In genomic region chr3:110272525-110272924, GRCh38 we compare ENCODE assay signal across 23 cellular contexts.
"Had no signal": no experiment of that assay in that cellular context is flagged by ENCODE, and none has a peak within 500 bp of the region (broad histone marks: within the 10 kb centered on the region; RNA-seq: fewer than 3 reads in every experiment).

No MANE protein-coding gene starts in this region.

- H3K4me1 ChIP-seq: body of pancreas, esophagus squamous epithelium, gastrocnemius medialis, transverse colon, vagina had no signal

- H3K27me3 Mint-ChIP-seq: activated naive CD4-positive, alpha-beta T cell treated with anti-CD3 and anti-CD28 coated beads, Interleukin-2, amount 50 U/mL, for 24 hours; naive B cell; stimulated activated naive CD8-positive, alpha-beta T cell treated with anti-CD3 and anti-CD28 coated beads, Interleukin-15, amount 100 ng/mL, for 72 hours had no signal

- H3K9me3 ChIP-seq: body of pancreas, esophagus squamous epithelium, gastrocnemius medialis, transverse colon, vagina had no signal

- H3K36me3 ChIP-seq: cardiac muscle cell, esophagus squamous epithelium, gastrocnemius medialis, transverse colon, vagina, WERI-Rb-1 had no signal

- ATAC-seq: body of pancreas; gastrocnemius medialis; sciatic nerve; stimulated activated effector memory CD8-positive, alpha-beta T cell treated with anti-CD3 and anti-CD28 coated beads, Interleukin-12 subunit alpha, Interleukin-12 subunit beta, amount 100 ng/mL, for 72 hours; stimulated activated naive CD8-positive, alpha-beta T cell treated with anti-CD3 and anti-CD28 coated beads, Interleukin-15, amount 100 ng/mL, for 72 hours had no signal

- H3K4me3 Mint-ChIP-seq: activated naive CD4-positive, alpha-beta T cell treated with anti-CD3 and anti-CD28 coated beads, Interleukin-2, amount 50 U/mL, for 24 hours; endodermal cell; naive B cell; stimulated activated effector memory CD8-positive, alpha-beta T cell treated with anti-CD3 and anti-CD28 coated beads, Interleukin-12 subunit alpha, Interleukin-12 subunit beta, amount 100 ng/mL, for 72 hours; stimulated activated naive CD8-positive, alpha-beta T cell treated with anti-CD3 and anti-CD28 coated beads, Interleukin-15, amount 100 ng/mL, for 72 hours had no signal

- H3K27ac ChIP-seq: body of pancreas, cardiac muscle cell, esophagus squamous epithelium, gastrocnemius medialis, transverse colon, vagina, WERI-Rb-1 had no signal

- H3K4me3 ChIP-seq: body of pancreas, cardiac muscle cell, esophagus squamous epithelium, gastrocnemius medialis, transverse colon, vagina had no signal

- DNase-seq: activated CD4-positive, alpha-beta T cell treated with anti-CD3 and anti-CD28 coated beads for 1 hour; activated gamma-delta T cell treated with Interleukin-2 at 50 U/mL for 16 hours; activated T-cell treated with anti-CD3 and anti-CD28 coated beads, Interleukin-2, amount 50 U/mL, for 1 hour; anterior cingulate cortex; body of pancreas; cortex of kidney; endodermal cell; esophagus squamous epithelium; gastrocnemius medialis; hippocampal formation; mesendoderm; naive B cell; nucleus accumbens; small intestine; stimulated activated CD4-positive, alpha-beta T cell treated with anti-CD3 and anti-CD28 coated beads, Interleukin-2, amount 100 ng/mL, for 24 hours; stimulated activated naive CD8-positive, alpha-beta T cell treated with anti-CD3 and anti-CD28 coated beads, Interleukin-15, amount 100 ng/mL, for 72 hours; transverse colon; WERI-Rb-1 had no signal

- H3K27ac Mint-ChIP-seq: activated naive CD4-positive, alpha-beta T cell treated with anti-CD3 and anti-CD28 coated beads, Interleukin-2, amount 50 U/mL, for 24 hours; endodermal cell; naive B cell; stimulated activated effector memory CD8-positive, alpha-beta T cell treated with anti-CD3 and anti-CD28 coated beads, Interleukin-12 subunit alpha, Interleukin-12 subunit beta, amount 100 ng/mL, for 72 hours; stimulated activated naive CD8-positive, alpha-beta T cell treated with anti-CD3 and anti-CD28 coated beads, Interleukin-15, amount 100 ng/mL, for 72 hours had no signal

- H3K36me3 Mint-ChIP-seq: activated naive CD4-positive, alpha-beta T cell treated with anti-CD3 and anti-CD28 coated beads, Interleukin-2, amount 50 U/mL, for 24 hours; naive B cell; stimulated activated effector memory CD8-positive, alpha-beta T cell treated with anti-CD3 and anti-CD28 coated beads, Interleukin-12 subunit alpha, Interleukin-12 subunit beta, amount 100 ng/mL, for 72 hours had no signal

- H3K4me1 Mint-ChIP-seq: activated naive CD4-positive, alpha-beta T cell treated with anti-CD3 and anti-CD28 coated beads, Interleukin-2, amount 50 U/mL, for 24 hours; naive B cell; stimulated activated effector memory CD8-positive, alpha-beta T cell treated with anti-CD3 and anti-CD28 coated beads, Interleukin-12 subunit alpha, Interleukin-12 subunit beta, amount 100 ng/mL, for 72 hours; stimulated activated naive CD8-positive, alpha-beta T cell treated with anti-CD3 and anti-CD28 coated beads, Interleukin-15, amount 100 ng/mL, for 72 hours had no signal

- H3K9me3 Mint-ChIP-seq: activated naive CD4-positive, alpha-beta T cell treated with anti-CD3 and anti-CD28 coated beads, Interleukin-2, amount 50 U/mL, for 24 hours; endodermal cell; stimulated activated effector memory CD8-positive, alpha-beta T cell treated with anti-CD3 and anti-CD28 coated beads, Interleukin-12 subunit alpha, Interleukin-12 subunit beta, amount 100 ng/mL, for 72 hours; stimulated activated naive CD8-positive, alpha-beta T cell treated with anti-CD3 and anti-CD28 coated beads, Interleukin-15, amount 100 ng/mL, for 72 hours had no signal

- H3K27me3 ChIP-seq: body of pancreas, cardiac muscle cell, esophagus squamous epithelium, gastrocnemius medialis, transverse colon, vagina had no signal
